ENCODE assay signal across 11 cellular contexts in the genomic region with DNA sequence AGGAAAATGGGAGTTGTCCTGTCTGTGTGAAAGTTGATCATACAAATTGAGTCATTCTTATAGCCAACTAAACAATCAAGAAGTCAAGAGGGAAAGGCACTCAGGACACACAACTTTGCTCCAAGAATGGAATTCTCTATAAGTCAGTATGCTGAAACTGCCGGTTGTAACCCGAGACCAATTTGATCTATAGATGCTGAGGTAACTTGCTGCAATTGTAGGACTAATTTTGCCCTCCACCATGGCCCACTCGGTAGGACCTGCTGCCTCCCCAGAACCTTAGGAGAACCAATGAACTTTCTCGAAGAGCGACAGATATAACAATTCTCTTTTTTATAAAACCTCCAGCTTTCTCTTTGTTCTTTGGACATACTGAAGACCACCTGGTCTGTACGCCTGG.
DNase-seq lines count a peak whose midpoint lies in the region; ATAC-seq and TF ChIP-seq lines count a peak whose summit lies in the region.
"Had no signal": no experiment of that assay in that cellular context is flagged by ENCODE, and none has a peak within 500 bp of the region (broad histone marks: within the 10 kb centered on the region; RNA-seq: fewer than 3 reads in every experiment).

No MANE protein-coding gene starts in this region.

- H3K36me3 Mint-ChIP-seq in T-helper 2 cell treated with Interferon-gamma antibody and Interleukin-4, amounts not matched to agents 5 μg/mL and 100 μg/mL, for 36 hours (ENCODE audit: low read depth) = peaks cover 3% of the 10 kb centered on the region
- peaks cover 3% of the 10 kb centered on the region for H3K36me3 Mint-ChIP-seq in activated naive CD8-positive, alpha-beta T cell treated with anti-CD3 and anti-CD28 coated beads, Interleukin-2, amount 50 U/mL, for 24 hours (ENCODE audit: low read depth)
- H3K36me3 Mint-ChIP-seq in nephron (ENCODE audit: low read depth) = no peaks in the 10 kb centered on the region

- H3K4me1 ChIP-seq in tibial nerve = peaks cover 0 to 11% (median 6%) of the 10 kb centered on the region in 4 donors

- no peak for TF ChIP-seq EP300 in tibial nerve (IDR thresholded peaks at IDR 0.05)

- peaks cover 21% of the 10 kb centered on the region for H3K4me1 Mint-ChIP-seq in T-helper 2 cell treated with Interferon-gamma antibody and Interleukin-4, amounts not matched to agents 5 μg/mL and 100 μg/mL, for 36 hours (ENCODE audit: low read depth)
- H3K4me1 Mint-ChIP-seq in activated naive CD8-positive, alpha-beta T cell treated with anti-CD3 and anti-CD28 coated beads, Interleukin-2, amount 50 U/mL, for 24 hours = peaks cover 23% of the 10 kb centered on the region
- peaks cover 16% of the 10 kb centered on the region for H3K4me1 Mint-ChIP-seq in nephron

- H3K36me3 ChIP-seq in tibial nerve = no peaks in the 10 kb centered on the region
- H3K36me3 ChIP-seq: left lung had no signal

- no peaks in the 10 kb centered on the region for H3K27me3 Mint-ChIP-seq in T-helper 2 cell treated with Interferon-gamma antibody and Interleukin-4, amounts not matched to agents 5 μg/mL and 100 μg/mL, for 36 hours (ENCODE audit: low read depth)
- H3K27me3 Mint-ChIP-seq in activated naive CD8-positive, alpha-beta T cell treated with anti-CD3 and anti-CD28 coated beads, Interleukin-2, amount 50 U/mL, for 24 hours = no peaks in the 10 kb centered on the region
- no peaks in the 10 kb centered on the region for H3K27me3 Mint-ChIP-seq in nephron (ENCODE audit: low read depth)

- H3K9me3 Mint-ChIP-seq in T-helper 2 cell treated with Interferon-gamma antibody and Interleukin-4, amounts not matched to agents 5 μg/mL and 100 μg/mL, for 36 hours = no peaks in the 10 kb centered on the region
- H3K9me3 Mint-ChIP-seq in activated naive CD8-positive, alpha-beta T cell treated with anti-CD3 and anti-CD28 coated beads, Interleukin-2, amount 50 U/mL, for 24 hours = no peaks in the 10 kb centered on the region
- no peaks in the 10 kb centered on the region for H3K9me3 Mint-ChIP-seq in nephron

- no peak for ATAC-seq in activated naive CD8-positive, alpha-beta T cell treated with anti-CD3 and anti-CD28 coated beads, Interleukin-2, amount 50 U/mL, for 24 hours
- ATAC-seq in HG03565 (IDR thresholded peaks at IDR 0.05; ENCODE audit: unreplicated experiment) (no peak), GM18858 (IDR thresholded peaks at IDR 0.05; ENCODE audit: unreplicated experiment) (no peak)
- ATAC-seq: left lung had no signal

- TF ChIP-seq POLR2A in NB4 (IDR thresholded peaks at IDR 0.05; ENCODE audit: extremely low read depth, insufficient read length) (no peak), tibial nerve (IDR thresholded peaks at IDR 0.05) (no peak)

- H3K27ac ChIP-seq in tibial nerve = no peak overlapping the region
- H3K27ac ChIP-seq: left lung had no signal

- WGBS in tibial nerve, 2 donors = 91 to 94% methylated on average over 6 of the region's 6 CpGs

- H3K27me3 ChIP-seq in tibial nerve = no peaks in the 10 kb centered on the region
- H3K27me3 ChIP-seq: left lung had no signal

- DNase-seq in T-helper 2 cell treated with Interferon-gamma antibody and Interleukin-4, amounts not matched to agents 5 μg/mL and 100 μg/mL, for 36 hours (ENCODE audit: low spot score) = no peak
- no peak for DNase-seq in T-helper 2 cell
- DNase-seq in NB4 (ENCODE audit: low read depth) = no peak
- DNase-seq in activated naive CD8-positive, alpha-beta T cell treated with anti-CD3 and anti-CD28 coated beads, Interleukin-2, amount 50 U/mL, for 24 hours = no peak
- DNase-seq in tibial nerve (ENCODE audit: low spot score in 2 of 2) = no peak
- DNase-seq: left lung, MV-4-11, OCI-M1 had no signal

- TF ChIP-seq CTCF in NB4 (IDR thresholded peaks at IDR 0.05; ENCODE audit: low read depth, low read length) (no peak), nephron (IDR thresholded peaks at IDR 0.05; ENCODE audit: unreplicated experiment in 3 of 3) (no peak), tibial nerve (IDR thresholded peaks at IDR 0.05) (no peak)

- peak overlapping the region; percentile 96 for H3K4me3 Mint-ChIP-seq in T-helper 2 cell treated with Interferon-gamma antibody and Interleukin-4, amounts not matched to agents 5 μg/mL and 100 μg/mL, for 36 hours
- peak overlapping the region; percentile 92 for H3K4me3 Mint-ChIP-seq in activated naive CD8-positive, alpha-beta T cell treated with anti-CD3 and anti-CD28 coated beads, Interleukin-2, amount 50 U/mL, for 24 hours
- H3K4me3 Mint-ChIP-seq in nephron = peak overlapping the region; percentile 85 to 94 (median 93)

- no peak overlapping the region for H3K27ac Mint-ChIP-seq in T-helper 2 cell treated with Interferon-gamma antibody and Interleukin-4, amounts not matched to agents 5 μg/mL and 100 μg/mL, for 36 hours
- no peak overlapping the region for H3K27ac Mint-ChIP-seq in activated naive CD8-positive, alpha-beta T cell treated with anti-CD3 and anti-CD28 coated beads, Interleukin-2, amount 50 U/mL, for 24 hours
- H3K27ac Mint-ChIP-seq in nephron = no peak overlapping the region

- H3K4me3 ChIP-seq in NB4 (ENCODE audit: low read depth, low read length) (peak overlapping the region; percentile 98), tibial nerve (no peak overlapping the region)

- no peaks in the 10 kb centered on the region for H3K9me3 ChIP-seq in tibial nerve
- H3K9me3 ChIP-seq: left lung had no signal
